ENCODE assay signal across 23 cellular contexts in the genomic region with DNA sequence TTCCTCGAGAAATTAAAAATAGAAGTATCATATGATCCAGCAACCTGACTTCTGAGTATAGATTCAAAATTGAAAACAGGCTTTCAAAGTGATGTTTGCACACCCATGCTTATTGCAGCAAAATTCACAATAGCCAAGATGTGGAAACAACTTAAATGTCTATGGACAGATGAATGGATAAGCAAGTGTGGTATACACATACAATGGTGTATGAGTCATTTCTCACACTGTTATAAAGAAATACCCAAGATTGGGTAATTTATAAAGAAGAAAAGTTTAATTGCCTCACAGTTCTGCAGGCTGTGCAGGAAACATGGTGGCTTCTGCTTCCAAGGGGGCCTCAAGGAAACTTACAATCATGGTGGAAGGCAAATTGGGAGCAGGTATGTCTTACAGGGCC.
DNase-seq lines count a peak whose midpoint lies in the region; ATAC-seq, FAIRE-seq and TF ChIP-seq lines count a peak whose summit lies in the region.
"Had no signal": no experiment of that assay in that cellular context is flagged by ENCODE, and none has a peak within 500 bp of the region (broad histone marks: within the 10 kb centered on the region; RNA-seq: fewer than 3 reads in every experiment).

No MANE protein-coding gene starts in this region.

- no peak overlapping the region for H3K4me3 Mint-ChIP-seq in activated CD4-positive, alpha-beta T cell treated with anti-CD3 and anti-CD28 coated beads, Interleukin-2, amount 10 ng/mL, durations not matched to agents 24 days and 14 days
- peak overlapping the region; percentile 56 for H3K4me3 Mint-ChIP-seq in natural killer cell treated with Interleukin-12 subunit alpha and Interleukin-12 subunit beta and Interleukin-15 and Interleukin-18, amount 100 ng/mL, for 72 hours
- H3K4me3 Mint-ChIP-seq: effector memory CD8-positive, alpha-beta T cell had no signal

- peaks cover 4% of the 10 kb centered on the region for H3K36me3 Mint-ChIP-seq in activated CD4-positive, alpha-beta T cell treated with anti-CD3 and anti-CD28 coated beads, Interleukin-2, amount 10 ng/mL, durations not matched to agents 24 days and 14 days (ENCODE audit: low read depth)
- no peaks in the 10 kb centered on the region for H3K36me3 Mint-ChIP-seq in natural killer cell treated with Interleukin-12 subunit alpha and Interleukin-12 subunit beta and Interleukin-15 and Interleukin-18, amount 100 ng/mL, for 72 hours

- H3K9ac ChIP-seq in IMR-90 (ENCODE audit: low read depth, low read length) = no peak overlapping the region
- H3K9ac ChIP-seq: BLaER1 treated with 17β-estradiol and CSF1 and Interleukin-3, amounts not matched to agents 10 nM and 100 nM had no signal

- H3K4me1 ChIP-seq in IMR-90 (ENCODE audit: control insufficient read depth, insufficient read depth, low read length) (no peaks in the 10 kb centered on the region; the same call in 1 of the 2 replicates), right atrium auricular region (no peaks in the 10 kb centered on the region)
- H3K4me1 ChIP-seq: ascending aorta had no signal

- intact Hi-C loops in activated CD4-positive, alpha-beta T cell treated with anti-CD3 and anti-CD28 coated beads, Interleukin-2, amount 10 ng/mL, durations not matched to agents 24 days and 14 days (cut with micrococcal nuclease) = no loop called here
- intact Hi-C loops in IMR-90 (cut with micrococcal nuclease) = no loop called here

- H3K27ac ChIP-seq in IMR-90 (ENCODE audit: insufficient read depth, low read length) = no peak overlapping the region
- H3K27ac ChIP-seq in right atrium auricular region = no peak overlapping the region
- H3K27ac ChIP-seq: ascending aorta, hepatocyte had no signal

- no peaks in the 10 kb centered on the region for H4K20me1 ChIP-seq in IMR-90 (ENCODE audit: insufficient read depth, low read length)
- H4K20me1 ChIP-seq: BLaER1 treated with 17β-estradiol and CSF1 and Interleukin-3, amounts not matched to agents 10 nM and 100 nM had no signal

- no peak overlapping the region for H2AFZ ChIP-seq in IMR-90 (replicated peaks; ENCODE audit: low read length, poor library complexity)
- H2AFZ ChIP-seq: hepatocyte had no signal

- no peaks in the 10 kb centered on the region for H3K27me3 Mint-ChIP-seq in activated CD4-positive, alpha-beta T cell treated with anti-CD3 and anti-CD28 coated beads, Interleukin-2, amount 10 ng/mL, durations not matched to agents 24 days and 14 days
- no peaks in the 10 kb centered on the region for H3K27me3 Mint-ChIP-seq in natural killer cell treated with Interleukin-12 subunit alpha and Interleukin-12 subunit beta and Interleukin-15 and Interleukin-18, amount 100 ng/mL, for 72 hours
- H3K27me3 Mint-ChIP-seq: effector memory CD8-positive, alpha-beta T cell had no signal

- BruUV-seq in IMR-90 (replicated peaks; lab: Mats Ljungman, UMichigan) = no TSS peak

- ATAC-seq in IMR-90 (ENCODE audit: low read depth) (peak; percentile 17), esophagus mucosa (peak; percentile 18)
- ATAC-seq in natural killer cell treated with Interleukin-12 subunit alpha and Interleukin-12 subunit beta and Interleukin-15 and Interleukin-18, amount 100 ng/mL, for 72 hours = peak; percentile 93 to 96
- ATAC-seq: effector memory CD8-positive, alpha-beta T cell had no signal

- no peaks in the 10 kb centered on the region for H3K9me1 ChIP-seq in IMR-90 (ENCODE audit: insufficient read depth, low read length)

- H2BK120ac ChIP-seq in IMR-90 (ENCODE audit: low read depth, low read length) = no peak overlapping the region

- no peak for TF ChIP-seq RAD21 in IMR-90 (IDR thresholded peaks at IDR 0.05; ENCODE audit: low read length)

- CTCF ChIA-PET in IMR-90 (lab: Yijun Ruan, JAX) = no interaction called here

- H2BK5ac ChIP-seq in IMR-90 (ENCODE audit: low read depth, low read length, poor library complexity, severe bottlenecking) = no peak overlapping the region

- no peak overlapping the region for H3K56ac ChIP-seq in IMR-90 (ENCODE audit: extremely low read depth, insufficient read depth, low read length)

- H3K14ac ChIP-seq in IMR-90 (replicated peaks; ENCODE audit: low read depth, low read length) = no peak overlapping the region

- in situ Hi-C loops in IMR-90 (cut with MboI; ENCODE audit: low sequenced_read_pairs) = no loop called here

- H4K91ac ChIP-seq in IMR-90 (ENCODE audit: insufficient read depth, low read depth, low read length) = no peak overlapping the region

- H4K8ac ChIP-seq in IMR-90 (ENCODE audit: low read depth in 2 of 2, low read length in 2 of 2) = no peak overlapping the region

- no peak for TF ChIP-seq POLR2A in IMR-90 (IDR thresholded peaks at IDR 0.05; ENCODE audit: low read depth, low read length)

- H3K27me3 ChIP-seq in IMR-90 (ENCODE audit: control insufficient read depth, insufficient read depth, low read length) (no peaks in the 10 kb centered on the region), right atrium auricular region (no peaks in the 10 kb centered on the region)
- H3K27me3 ChIP-seq: ascending aorta; BLaER1 treated with 17β-estradiol and CSF1 and Interleukin-3, amounts not matched to agents 10 nM and 100 nM; hepatocyte had no signal

- WGBS in IMR-90 (ENCODE audit: extremely low coverage in 2 of 2, insufficient read length in 1 of 2), 2 experiments = no CpG with 5 or more reads among the region's 1 CpG

- H3K79me1 ChIP-seq in IMR-90 (ENCODE audit: low read depth in 1 of 2, low read length in 2 of 2) = no peaks in the 10 kb centered on the region

- FAIRE-seq in frontal cortex (lab: Jason Lieb, UNC) = no peak
- FAIRE-seq: D721Med, urothelium cell line had no signal

- H3K4me3 ChIP-seq in IMR-90 (ENCODE audit: insufficient read depth, low read depth, low read length) (no peak overlapping the region), right atrium auricular region (no peak overlapping the region)
- H3K4me3 ChIP-seq: ascending aorta; BLaER1 treated with 17β-estradiol and CSF1 and Interleukin-3, amounts not matched to agents 10 nM and 100 nM; hepatocyte; lung had no signal

- TF ChIP-seq CTCF in IMR-90 (conservative IDR thresholded peaks at IDR 0.05; ENCODE audit: low read depth, low read length) (no peak), right atrium auricular region (IDR thresholded peaks at IDR 0.05) (no peak)

- no peaks in the 10 kb centered on the region for H3K36me3 ChIP-seq in IMR-90 (ENCODE audit: control insufficient read depth, insufficient read depth, low read length)
- H3K36me3 ChIP-seq in right atrium auricular region = no peaks in the 10 kb centered on the region
- H3K36me3 ChIP-seq: ascending aorta; BLaER1 treated with 17β-estradiol and CSF1 and Interleukin-3, amounts not matched to agents 10 nM and 100 nM had no signal

- no peak overlapping the region for H3K23ac ChIP-seq in IMR-90 (ENCODE audit: low read depth, low read length)

- POLR2A ChIA-PET in IMR-90 (lab: Charles Lee; ENCODE audit: unreplicated experiment) = no interaction called here

- peak overlapping the region; percentile 25 for H3K27ac Mint-ChIP-seq in activated CD4-positive, alpha-beta T cell treated with anti-CD3 and anti-CD28 coated beads, Interleukin-2, amount 10 ng/mL, durations not matched to agents 24 days and 14 days
- peak overlapping the region; percentile 39 to 87 for H3K27ac Mint-ChIP-seq in natural killer cell treated with Interleukin-12 subunit alpha and Interleukin-12 subunit beta and Interleukin-15 and Interleukin-18, amount 100 ng/mL, for 72 hours

- H3K4ac ChIP-seq in IMR-90 (ENCODE audit: low read depth, low read length) = no peak overlapping the region

- no peak for DNase-seq in activated CD4-positive, alpha-beta T cell treated with anti-CD3 and anti-CD28 coated beads, Interleukin-2, amount 10 ng/mL, durations not matched to agents 24 days and 14 days
- DNase-seq in activated CD4-positive, alpha-beta T cell treated with anti-CD3 and anti-CD28 coated beads, Interleukin-2, amount 50 U/mL, for 1 hour = no peak
- DNase-seq in IMR-90 = no peak
- no peak for DNase-seq in natural killer cell treated with Interleukin-12 subunit alpha and Interleukin-12 subunit beta and Interleukin-15 and Interleukin-18, amount 100 ng/mL, for 72 hours (ENCODE audit: low spot score)
- no peak for DNase-seq in right atrium auricular region (ENCODE audit: low spot score)
- no peak for DNase-seq in frontal cortex (ENCODE audit: low spot score in 2 of 2)
- DNase-seq in NCI-H187 (lab: John Stamatoyannopoulos, UW) = no peak
- DNase-seq: activated CD4-positive, CD25-positive, alpha-beta regulatory T cell treated with anti-CD3 and anti-CD28 coated beads, Interleukin-2, amount 50 U/mL, for 72 hours; activated gamma-delta T cell treated with Interleukin-2 at 50 U/mL for 16 hours; effector memory CD8-positive, alpha-beta T cell; NCI-H1436; NCI-H524 treated with DMSO at 0.1 percent for 48 hours; occipital lobe; retina; RPMI8226; stimulated activated CD4-positive, alpha-beta T cell treated with anti-CD3 and anti-CD28 coated beads, Interleukin-12 subunit alpha, Interleukin-12 subunit beta, amount 100 ng/mL, for 4 hours had no signal

- H3K4me2 ChIP-seq in IMR-90 (ENCODE audit: low read depth, low read length) = no peak overlapping the region
- H3K4me2 ChIP-seq: hepatocyte had no signal

- H3K9me3 ChIP-seq in IMR-90 (ENCODE audit: control insufficient read depth, insufficient read depth, low read length) (no peaks in the 10 kb centered on the region), right atrium auricular region (peaks cover 0 to 6% of the 10 kb centered on the region in 2 donors)

- H3K9me3 Mint-ChIP-seq in activated CD4-positive, alpha-beta T cell treated with anti-CD3 and anti-CD28 coated beads, Interleukin-2, amount 10 ng/mL, durations not matched to agents 24 days and 14 days = peaks cover 10% of the 10 kb centered on the region
- no peaks in the 10 kb centered on the region for H3K9me3 Mint-ChIP-seq in natural killer cell treated with Interleukin-12 subunit alpha and Interleukin-12 subunit beta and Interleukin-15 and Interleukin-18, amount 100 ng/mL, for 72 hours
- H3K9me3 Mint-ChIP-seq: effector memory CD8-positive, alpha-beta T cell had no signal

- no peak overlapping the region for H2BK15ac ChIP-seq in IMR-90 (ENCODE audit: low read depth, low read length)

- H2AK5ac ChIP-seq in IMR-90 (ENCODE audit: low read depth, low read length) = no peak overlapping the region

- dilution Hi-C loops in IMR-90 (cut with HindIII; ENCODE audit: low sequenced_read_pairs, unreplicated experiment) = no loop called here

- H2BK20ac ChIP-seq in IMR-90 (ENCODE audit: low read depth, low read length) = no peak overlapping the region

- peaks cover 31% of the 10 kb centered on the region for H3K4me1 Mint-ChIP-seq in activated CD4-positive, alpha-beta T cell treated with anti-CD3 and anti-CD28 coated beads, Interleukin-2, amount 10 ng/mL, durations not matched to agents 24 days and 14 days
- peaks cover 36 to 41% of the 10 kb centered on the region in 2 donors for H3K4me1 Mint-ChIP-seq in natural killer cell treated with Interleukin-12 subunit alpha and Interleukin-12 subunit beta and Interleukin-15 and Interleukin-18, amount 100 ng/mL, for 72 hours (ENCODE audit: low read depth in 2 of 2)

- H2AK9ac ChIP-seq in IMR-90 (replicated peaks; ENCODE audit: low read depth, low read length, poor library complexity) = no peak overlapping the region

- no peak overlapping the region for H3K18ac ChIP-seq in IMR-90 (ENCODE audit: low read depth, low read length)

- no peak overlapping the region for H4K5ac ChIP-seq in IMR-90 (ENCODE audit: low read depth, low read length)

Comparison
In these comparisons a context has a peak if more than half of its experiments do, and no peak if none do; other contexts are left out.
1. ATAC-seq: peak in every context shown above with its lines; median percentile 94 in natural killer cell treated with Interleukin-12 subunit alpha and Interleukin-12 subunit beta and Interleukin-15 and Interleukin-18, amount 100 ng/mL, for 72 hours; 18 in esophagus mucosa; 17 in IMR-90.